8 cellular contexts compared by ENCODE assay signal in the genomic region with DNA sequence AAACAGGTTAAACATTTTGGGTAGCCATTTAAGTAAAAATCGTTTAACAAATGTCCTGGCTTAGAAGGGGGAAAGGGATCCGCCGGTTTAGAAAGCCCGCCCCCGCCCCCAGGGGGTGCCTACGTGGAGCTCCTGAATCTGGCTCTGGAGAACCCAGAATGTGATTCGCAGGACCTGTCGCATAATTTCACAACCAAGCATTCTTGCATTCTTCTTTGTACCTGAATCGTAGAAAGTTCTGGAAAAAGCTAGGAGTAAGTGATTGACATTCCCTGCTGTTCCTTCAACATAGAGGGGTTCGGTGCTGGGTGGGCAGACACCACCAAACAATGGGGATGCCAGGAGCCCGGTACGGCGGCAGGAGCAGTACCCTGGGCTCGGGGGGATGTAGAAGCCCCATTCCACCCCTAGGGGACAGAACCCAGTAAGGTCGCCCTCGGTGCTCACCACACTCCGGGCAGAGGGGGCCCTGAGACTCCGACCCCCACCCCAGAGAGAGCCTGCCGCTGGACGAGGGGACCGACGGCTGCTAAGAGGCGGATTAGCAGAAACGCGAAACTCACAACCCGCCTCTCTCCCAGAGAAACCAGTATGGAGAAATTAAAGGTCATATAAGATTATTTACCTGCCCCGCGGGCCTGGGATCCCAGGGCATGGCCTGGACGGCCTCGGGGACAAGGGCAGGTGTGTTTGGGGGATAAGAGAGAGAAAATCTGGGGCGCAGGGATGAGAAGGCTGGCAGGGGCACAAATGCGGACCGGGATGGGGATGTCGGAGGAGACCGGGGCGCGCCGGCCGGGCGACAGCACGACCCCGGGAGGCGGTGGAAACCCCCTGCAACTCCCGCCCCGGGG. TPM values are rescaled to one million over a fixed set of nuclear protein-coding genes. Genes with fewer than 3 reads are reported as not detected.
DNase-seq lines count a peak whose midpoint lies in the region; ATAC-seq and TF ChIP-seq lines count a peak whose summit lies in the region.

No MANE protein-coding gene starts in this region.

- ATAC-seq in GM19324 (IDR thresholded peaks at IDR 0.05; ENCODE audit: low FRiP score, unreplicated experiment) (peak; percentile 41), HG03159 (IDR thresholded peaks at IDR 0.05; ENCODE audit: unreplicated experiment) (peak; percentile 61), RWPE2 (ENCODE audit: low read depth) (peak; percentile 20), memory B cell (ENCODE audit: low read depth) (peak; percentile 63), upper lobe of right lung (peak; percentile 20)

- H3K27ac Mint-ChIP-seq in dendritic cell treated with granulocyte-macrophage colony-stimulating factor and Interleukin-4, amounts not matched to agents 40 ng/mL and 50 ng/mL, for 4 days = no peak overlapping the region
- H3K27ac Mint-ChIP-seq in memory B cell = peak overlapping the region; percentile 60

- no peaks in the 10 kb centered on the region for H3K9me3 Mint-ChIP-seq in dendritic cell treated with granulocyte-macrophage colony-stimulating factor and Interleukin-4, amounts not matched to agents 40 ng/mL and 50 ng/mL, for 4 days
- no peaks in the 10 kb centered on the region for H3K9me3 Mint-ChIP-seq in memory B cell

- TF ChIP-seq CTCF in RWPE2 (IDR thresholded peaks at IDR 0.05; ENCODE audit: poor library complexity, severe bottlenecking) = no peak
- peak; percentile 23 for TF ChIP-seq CTCF in upper lobe of right lung (IDR thresholded peaks at IDR 0.05)

- no peaks in the 10 kb centered on the region for H3K27me3 ChIP-seq in RWPE2 (ENCODE audit: insufficient read depth, poor library complexity, severe bottlenecking)
- no peaks in the 10 kb centered on the region for H3K27me3 ChIP-seq in upper lobe of right lung

- peaks cover 53% of the 10 kb centered on the region for H3K27me3 Mint-ChIP-seq in dendritic cell treated with granulocyte-macrophage colony-stimulating factor and Interleukin-4, amounts not matched to agents 40 ng/mL and 50 ng/mL, for 4 days
- H3K27me3 Mint-ChIP-seq in memory B cell = peaks cover 23% of the 10 kb centered on the region

- H3K9me3 ChIP-seq in RWPE2 (ENCODE audit: severe bottlenecking) = no peaks in the 10 kb centered on the region
- no peaks in the 10 kb centered on the region for H3K9me3 ChIP-seq in upper lobe of right lung

- DNase-seq in DMS53 treated with DMSO at 0.1 percent for 48 hours (lab: John Stamatoyannopoulos, UW; ENCODE audit: unreplicated experiment) (peak; percentile 79), RWPE2 (ENCODE audit: low spot score) (no peak), memory B cell (ENCODE audit: low spot score in 2 of 2) (peak in 1 of 2 donors; percentile 5), upper lobe of right lung (no peak), KBM-7 (no peak)

- H3K4me3 Mint-ChIP-seq in dendritic cell treated with granulocyte-macrophage colony-stimulating factor and Interleukin-4, amounts not matched to agents 40 ng/mL and 50 ng/mL, for 4 days = peak overlapping the region; percentile 84
- H3K4me3 Mint-ChIP-seq in memory B cell = peak overlapping the region; percentile 94

- H3K4me3 ChIP-seq in RWPE2 (ENCODE audit: severe bottlenecking) (peak overlapping the region; percentile 76), upper lobe of right lung (peak overlapping the region; percentile 75)

- intact Hi-C loops in dendritic cell treated with granulocyte-macrophage colony-stimulating factor and Interleukin-4, amounts not matched to agents 40 ng/mL and 50 ng/mL, for 4 days (cut with micrococcal nuclease) = no loop called here
- intact Hi-C loops in upper lobe of right lung (cut with DNase I) = no loop called here

- peaks cover 6% of the 10 kb centered on the region for H3K36me3 Mint-ChIP-seq in dendritic cell treated with granulocyte-macrophage colony-stimulating factor and Interleukin-4, amounts not matched to agents 40 ng/mL and 50 ng/mL, for 4 days (ENCODE audit: low read depth)
- H3K36me3 Mint-ChIP-seq in memory B cell = no peaks in the 10 kb centered on the region

- H3K4me1 ChIP-seq in RWPE2 (ENCODE audit: insufficient read depth, poor library complexity, severe bottlenecking) = peaks cover 12% of the 10 kb centered on the region
- H3K4me1 ChIP-seq in upper lobe of right lung = no peaks in the 10 kb centered on the region

- no peaks in the 10 kb centered on the region for H3K36me3 ChIP-seq in RWPE2 (ENCODE audit: low read depth)
- H3K36me3 ChIP-seq in upper lobe of right lung = no peaks in the 10 kb centered on the region

- peaks cover 16% of the 10 kb centered on the region for H3K4me1 Mint-ChIP-seq in dendritic cell treated with granulocyte-macrophage colony-stimulating factor and Interleukin-4, amounts not matched to agents 40 ng/mL and 50 ng/mL, for 4 days (ENCODE audit: low read depth)
- H3K4me1 Mint-ChIP-seq in memory B cell = peaks cover 7% of the 10 kb centered on the region

- in situ Hi-C loops in KBM-7 (cut with MboI; ENCODE audit: low pct_unique_long_range_greater_than_20kb, low sequenced_read_pairs) = no loop called here

- H3K27ac ChIP-seq in RWPE2 (ENCODE audit: poor library complexity, severe bottlenecking) (no peak overlapping the region), upper lobe of right lung (peak overlapping the region; percentile 90)

RNA-seq across cellular contexts. Expression of gene CSRP2, which starts 0.5 kb away (rescaled TPM):
- total RNA-seq in upper lobe of right lung = 28.5 TPM
